Comparison of ENCODE assay signal across 15 cellular contexts in genomic region chr16:70158261-70158939, GRCh38. TPM values are rescaled to one million over a fixed set of nuclear protein-coding genes. Genes with fewer than 3 reads are reported as not detected.
DNase-seq lines count a peak whose midpoint lies in the region; ATAC-seq, FAIRE-seq and TF ChIP-seq lines count a peak whose summit lies in the region.
"Had no signal": no experiment of that assay in that cellular context is flagged by ENCODE, and none has a peak within 500 bp of the region (broad histone marks: within the 10 kb centered on the region; RNA-seq: fewer than 3 reads in every experiment).

No MANE protein-coding gene starts in this region.

- no peaks in the 10 kb centered on the region for H4K20me1 ChIP-seq in OCI-LY7 (ENCODE audit: insufficient read depth, low read length)

- H3K36me3 ChIP-seq in OCI-LY7 (ENCODE audit: insufficient read depth, low read length) (peaks cover 86% of the 10 kb centered on the region), colonic mucosa (peaks cover 41% of the 10 kb centered on the region)

- CTCF ChIA-PET in OCI-LY7 (lab: Charles Lee; ENCODE audit: unreplicated experiment) = no interaction called here

- H2AFZ ChIP-seq in OCI-LY7 (ENCODE audit: low read length) = no peak overlapping the region

- H3K4me1 ChIP-seq in OCI-LY7 (ENCODE audit: insufficient read depth, low read length, poor library complexity, severe bottlenecking) (no peaks in the 10 kb centered on the region), colonic mucosa (peaks cover 6% of the 10 kb centered on the region)
- H3K4me1 ChIP-seq: stomach had no signal

- no peak for FAIRE-seq in D721Med (lab: Jason Lieb, UNC)

- H3K9me3 ChIP-seq in OCI-LY7 (ENCODE audit: low read length) = no peaks in the 10 kb centered on the region
- H3K9me3 ChIP-seq in colonic mucosa = no peaks in the 10 kb centered on the region
- H3K9me3 ChIP-seq: stomach had no signal

- ATAC-seq in HG02884 (IDR thresholded peaks at IDR 0.05; ENCODE audit: unreplicated experiment) = no peak
- ATAC-seq: left ventricle myocardium superior had no signal

- no peak overlapping the region for H3K4me3 ChIP-seq in OCI-LY7 (ENCODE audit: low read depth, low read length, poor library complexity, severe bottlenecking)
- no peak overlapping the region for H3K4me3 ChIP-seq in colonic mucosa
- H3K4me3 ChIP-seq: stomach had no signal

- no peaks in the 10 kb centered on the region for H3K9me2 ChIP-seq in OCI-LY7 (ENCODE audit: insufficient read depth, low read length)

- BruUV-seq in OCI-LY7 (replicated peaks; lab: Mats Ljungman, UMichigan) = TSS peak; percentile 32

- peak; percentile 70 for DNase-seq in 8988T
- peak; percentile 14 for DNase-seq in D721Med (ENCODE audit: insufficient read length, low spot score)
- DNase-seq in OCI-LY7 (ENCODE audit: low spot score) = no peak
- peak; percentile 2 for DNase-seq in iPS DF 19.7 (ENCODE audit: low read depth, low spot score)
- DNase-seq in central memory CD4-positive, alpha-beta T cell = no peak
- no peak for DNase-seq in NCI-H2081 treated with DMSO at 0.1 percent for 48 hours (lab: John Stamatoyannopoulos, UW)
- no peak for DNase-seq in colonic mucosa
- DNase-seq: DMS53; effector CD4-positive, alpha-beta T cell; GOT3; hypothalamus; left ventricle myocardium superior; NCI-H1092 treated with DMSO at 0.1 percent for 48 hours; stomach had no signal

- intact Hi-C loops in OCI-LY7 (cut with micrococcal nuclease; ENCODE audit: unreplicated experiment) (no loop called here), colonic mucosa (cut with DNase I) (no loop called here)

- H3K4me2 ChIP-seq in OCI-LY7 (ENCODE audit: low read length) = no peak overlapping the region

- H3K27ac ChIP-seq in OCI-LY7 (ENCODE audit: low read depth, low read length, poor library complexity, severe bottlenecking) (no peak overlapping the region), colonic mucosa (no peak overlapping the region)
- H3K27ac ChIP-seq: stomach had no signal

- H3K79me2 ChIP-seq in OCI-LY7 (ENCODE audit: insufficient read depth, low read depth, low read length) = no peaks in the 10 kb centered on the region

- H3K27me3 ChIP-seq in colonic mucosa = no peaks in the 10 kb centered on the region
- H3K27me3 ChIP-seq: stomach had no signal

- H3K9ac ChIP-seq in colonic mucosa (ENCODE audit: low read depth in 2 of 2, low read length in 2 of 2) = no peak overlapping the region

- TF ChIP-seq CTCF in D721Med (IDR thresholded peaks at IDR 0.05; ENCODE audit: insufficient read depth, missing control alignments) (no peak), OCI-LY7 (conservative IDR thresholded peaks at IDR 0.05; ENCODE audit: low read length) (peak; percentile 37; the same call in 1 of the 2 replicates), colonic mucosa (IDR thresholded peaks at IDR 0.05) (no peak)

- POLR2A ChIA-PET in OCI-LY7 (lab: Charles Lee) = no interaction called here

RNA-seq across cellular contexts. Expression of gene CLEC18C, which starts 15.2 kb away (rescaled TPM):
- 0.05 TPM in 1 of 2 replicates, not detected in the other for total RNA-seq in OCI-LY7 (2014; rRNA removed; shearing (Covaris generic))
- total RNA-seq in OCI-LY7 (2022) (not detected in 2 replicates), colonic mucosa (under 1 TPM; 0.10 to 0.35 TPM)
- total RNA-seq: left ventricle myocardium superior had no signal

RNA-seq across cellular contexts. Expression of gene PDPR, which starts 44.3 kb away (rescaled TPM):
- 20.4 and 28.5 TPM in 2 replicates for total RNA-seq in OCI-LY7 (2014; rRNA removed; shearing (Covaris generic))
- 34.0 and 34.4 TPM in 2 replicates for total RNA-seq in OCI-LY7 (2022)
- 10 to 100 TPM; 13.7 to 18.9 TPM for total RNA-seq in colonic mucosa

Comparison
In these comparisons a context has a peak if more than half of its experiments do, and no peak if none do; other contexts are left out.
1. DNase-seq: peak in 8988T (single experiment), D721Med (single experiment) and iPS DF 19.7 (single experiment); none in OCI-LY7 (single experiment), central memory CD4-positive, alpha-beta T cell (single experiment), NCI-H2081 treated with DMSO at 0.1 percent for 48 hours (single experiment) and colonic mucosa (single experiment).